ENCODE assay signal across 8 cellular contexts in genomic region chr20:33415948-33416347, GRCh38.
A peak's percentile ranks its signal among the peaks of the same experiment; 100 is the strongest.
DNase-seq lines count a peak whose midpoint lies in the region; TF ChIP-seq lines count a peak whose summit lies in the region.

No MANE protein-coding gene starts in this region.

- peaks cover 7% of the 10 kb centered on the region for H3K36me3 Mint-ChIP-seq in nephron (ENCODE audit: low read depth)
- H3K36me3 Mint-ChIP-seq in T-helper 2 cell treated with Interferon-gamma antibody and Interleukin-4, amounts not matched to agents 5 μg/mL and 100 μg/mL, for 36 hours (ENCODE audit: low read depth) = no peaks in the 10 kb centered on the region

- H3K4me3 Mint-ChIP-seq in nephron = no peak overlapping the region
- no peak overlapping the region for H3K4me3 Mint-ChIP-seq in T-helper 2 cell treated with Interferon-gamma antibody and Interleukin-4, amounts not matched to agents 5 μg/mL and 100 μg/mL, for 36 hours

- H3K27me3 Mint-ChIP-seq in nephron (ENCODE audit: low read depth) = no peaks in the 10 kb centered on the region
- no peaks in the 10 kb centered on the region for H3K27me3 Mint-ChIP-seq in T-helper 2 cell treated with Interferon-gamma antibody and Interleukin-4, amounts not matched to agents 5 μg/mL and 100 μg/mL, for 36 hours (ENCODE audit: low read depth)

- H3K27ac Mint-ChIP-seq in nephron = no peak overlapping the region
- no peak overlapping the region for H3K27ac Mint-ChIP-seq in T-helper 2 cell treated with Interferon-gamma antibody and Interleukin-4, amounts not matched to agents 5 μg/mL and 100 μg/mL, for 36 hours

- no peak overlapping the region for H3K4me3 ChIP-seq in epithelial cell of esophagus (ENCODE audit: low read length)

- DNase-seq in NCI-H2107 treated with DMSO at 0.1 percent for 48 hours (lab: John Stamatoyannopoulos, UW; ENCODE audit: unreplicated experiment) (peak; percentile 11), NCI-H2107 (lab: John Stamatoyannopoulos, UW) (no peak), NCI-H748 treated with DMSO at 0.1 percent for 48 hours (lab: John Stamatoyannopoulos, UW) (peak; percentile 3), epithelial cell of esophagus (ENCODE audit: low read depth) (peak; percentile 24), kidney glomerular epithelial cell (lab: John Stamatoyannopoulos, UW) (no peak)
- DNase-seq in stimulated activated CD4-positive, alpha-beta T cell treated with anti-CD3 and anti-CD28 coated beads, Interleukin-4, amount 100 ng/mL, for 4 hours = no peak
- DNase-seq in T-helper 2 cell treated with Interferon-gamma antibody and Interleukin-4, amounts not matched to agents 5 μg/mL and 100 μg/mL, for 36 hours (ENCODE audit: low spot score) = no peak

- H3K9me3 Mint-ChIP-seq in nephron = no peaks in the 10 kb centered on the region
- no peaks in the 10 kb centered on the region for H3K9me3 Mint-ChIP-seq in T-helper 2 cell treated with Interferon-gamma antibody and Interleukin-4, amounts not matched to agents 5 μg/mL and 100 μg/mL, for 36 hours

- peak; percentile 42 for TF ChIP-seq CTCF in epithelial cell of esophagus (IDR thresholded peaks at IDR 0.05; ENCODE audit: insufficient read depth, low read depth, low read length, missing control alignments)
- peak; percentile 36 to 42 (median 42) for TF ChIP-seq CTCF in nephron (IDR thresholded peaks at IDR 0.05; ENCODE audit: unreplicated experiment in 3 of 3)

- peaks cover 13% of the 10 kb centered on the region for H3K4me1 Mint-ChIP-seq in nephron
- H3K4me1 Mint-ChIP-seq in T-helper 2 cell treated with Interferon-gamma antibody and Interleukin-4, amounts not matched to agents 5 μg/mL and 100 μg/mL, for 36 hours (ENCODE audit: low read depth) = no peaks in the 10 kb centered on the region

Comparison
In these comparisons a context has a peak if more than half of its experiments do, and no peak if none do; other contexts are left out.
1. DNase-seq: peak in NCI-H2107 treated with DMSO at 0.1 percent for 48 hours (single experiment), NCI-H748 treated with DMSO at 0.1 percent for 48 hours (single experiment) and epithelial cell of esophagus (single experiment); none in NCI-H2107 (single experiment), stimulated activated CD4-positive, alpha-beta T cell treated with anti-CD3 and anti-CD28 coated beads, Interleukin-4, amount 100 ng/mL, for 4 hours (0 of 2), T-helper 2 cell treated with Interferon-gamma antibody and Interleukin-4, amounts not matched to agents 5 μg/mL and 100 μg/mL, for 36 hours (single experiment) and kidney glomerular epithelial cell (single experiment).